22 cellular contexts compared by ENCODE assay signal in the genomic region with DNA sequence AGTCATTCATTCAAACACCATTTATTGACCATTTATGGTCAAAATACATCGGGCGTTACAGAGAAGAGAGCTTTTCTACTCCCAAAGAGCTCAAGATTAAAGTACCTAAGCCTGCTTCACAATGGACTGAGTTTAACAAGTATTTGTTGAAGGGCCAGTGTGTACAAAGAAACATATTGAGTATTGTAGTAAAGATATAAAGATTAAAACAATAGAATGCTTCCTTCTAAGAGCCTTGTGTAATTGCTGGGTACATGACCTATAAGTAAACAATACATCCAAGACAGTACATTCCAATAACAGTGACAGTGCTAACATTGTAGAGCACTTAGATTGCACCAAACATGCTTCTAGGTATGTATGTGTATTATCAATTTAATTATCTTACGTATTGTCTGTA.
"Had no signal": no experiment of that assay in that cellular context is flagged by ENCODE, and none has a peak within 500 bp of the region (broad histone marks: within the 10 kb centered on the region; RNA-seq: fewer than 3 reads in every experiment).

No MANE protein-coding gene starts in this region.

- H3K36me3 ChIP-seq: left ventricle myocardium inferior, ovary, right atrium auricular region, right lobe of liver, tibial nerve, uterus had no signal

- H3K4me3 ChIP-seq: left ventricle myocardium inferior, lung, ovary, right atrium auricular region, right lobe of liver, smooth muscle cell, tibial nerve, uterus had no signal

- DNase-seq: hypothalamus; immature natural killer cell; kidney; left ventricle myocardium inferior; mesendoderm; naive thymus-derived CD4-positive, alpha-beta T cell; ovary; right lobe of liver; stimulated activated CD4-positive, alpha-beta T cell treated with anti-CD3 and anti-CD28 coated beads, Interleukin-1b, Interleukin-23, amount 100 ng/mL, for 48 hours; stimulated activated CD4-positive, alpha-beta T cell treated with anti-CD3 and anti-CD28 coated beads, Interleukin-2, amount 100 ng/mL, for 48 hours; stimulated activated CD4-positive, alpha-beta T cell treated with anti-CD3 and anti-CD28 coated beads, Interleukin-4, amount 100 ng/mL, for 4 hours; stimulated activated CD8-positive, alpha-beta memory T cell treated with anti-CD3 and anti-CD28 coated beads, Interleukin-4, amount 100 ng/mL, for 48 hours; stimulated activated naive CD4-positive, alpha-beta T cell treated with Interleukin-2 at 50 U/mL for 16 hours; stimulated activated naive CD8-positive, alpha-beta T cell treated with anti-CD3 and anti-CD28 coated beads, Interleukin-15, amount 100 ng/mL, for 72 hours; substantia nigra; uterus had no signal

- ATAC-seq: naive thymus-derived CD4-positive, alpha-beta T cell; natural killer cell treated with Interleukin-12 subunit alpha and Interleukin-12 subunit beta and Interleukin-15 and Interleukin-18, amount 100 ng/mL, for 72 hours; right lobe of liver; stimulated activated memory B cell treated with anti-CD40 and anti-IgM and Interleukin-4, amounts not matched to agents 10 μg/mL and 1 μg/mL and 100 μg/mL, for 72 hours; stimulated activated naive CD8-positive, alpha-beta T cell treated with anti-CD3 and anti-CD28 coated beads, Interleukin-15, amount 100 ng/mL, for 72 hours had no signal

- H3K9me3 ChIP-seq: left ventricle myocardium inferior, ovary, right atrium auricular region, right lobe of liver, tibial nerve, uterus had no signal

- H3K4me1 ChIP-seq: left ventricle myocardium inferior, right atrium auricular region, tibial nerve, uterus had no signal
